ENCODE assay signal across 32 cellular contexts in the genomic region with DNA sequence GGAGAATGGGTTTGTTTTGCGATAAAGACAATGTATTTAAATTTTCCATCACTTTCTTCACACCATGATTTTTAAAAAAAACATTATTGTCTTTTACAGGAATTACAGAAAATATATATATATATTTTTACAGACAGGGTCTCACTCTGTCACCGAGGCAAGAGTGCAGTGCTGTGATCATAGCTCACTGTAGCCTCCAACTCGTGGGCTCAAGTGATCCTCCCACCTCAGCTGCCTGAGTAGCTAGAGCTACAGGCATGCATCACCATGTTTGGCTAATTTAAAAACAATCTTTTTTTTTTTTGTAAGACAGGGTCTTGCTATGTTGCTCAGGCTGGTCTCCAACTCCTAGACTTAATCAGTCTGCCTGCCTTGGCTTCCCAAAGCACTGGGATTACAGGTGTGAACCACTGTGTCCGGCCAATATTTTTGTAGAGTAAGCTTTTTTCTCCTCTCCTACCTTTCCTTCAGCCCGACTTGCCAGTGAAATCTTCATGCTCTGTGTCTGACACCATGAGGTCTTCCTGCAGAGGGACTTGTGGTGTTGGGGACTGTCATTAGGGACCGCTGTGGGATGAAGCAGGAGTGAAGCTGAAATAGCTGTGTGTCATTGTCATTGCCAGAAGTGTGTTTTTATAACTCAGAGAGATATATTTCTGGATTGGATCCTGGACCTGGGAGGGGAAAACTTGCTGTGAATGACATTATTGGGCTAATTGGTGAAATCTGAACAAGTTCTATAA. TPM values are rescaled to one million over a fixed set of nuclear protein-coding genes. Genes with fewer than 3 reads are reported as not detected.
DNase-seq lines count a peak whose midpoint lies in the region; ATAC-seq and TF ChIP-seq lines count a peak whose summit lies in the region.
"Had no signal": no experiment of that assay in that cellular context is flagged by ENCODE, and none has a peak within 500 bp of the region (broad histone marks: within the 10 kb centered on the region; RNA-seq: fewer than 3 reads in every experiment).

No MANE protein-coding gene starts in this region.

- H3K27me3 ChIP-seq in RWPE2 (ENCODE audit: insufficient read depth, poor library complexity, severe bottlenecking): no peaks in the 10 kb centered on the region
- no peaks in the 10 kb centered on the region for H3K27me3 ChIP-seq in right atrium auricular region
- H3K27me3 ChIP-seq: BLaER1 treated with 17β-estradiol and CSF1 and Interleukin-3, amounts not matched to agents 10 nM and 100 nM had no signal

- TF ChIP-seq CTCF in RWPE2 (IDR thresholded peaks at IDR 0.05; ENCODE audit: poor library complexity, severe bottlenecking) (no peak), right atrium auricular region (IDR thresholded peaks at IDR 0.05) (no peak)

- H3K9me3 ChIP-seq in RWPE2 (ENCODE audit: severe bottlenecking) (no peaks in the 10 kb centered on the region), right atrium auricular region (no peaks in the 10 kb centered on the region)
- H3K9me3 ChIP-seq: BLaER1 treated with 17β-estradiol and CSF1 and Interleukin-3, amounts not matched to agents 10 nM and 100 nM; HAP-1; left lung had no signal

- H3K4me1 ChIP-seq in RWPE2 (ENCODE audit: insufficient read depth, poor library complexity, severe bottlenecking) (peaks cover 58% of the 10 kb centered on the region), right atrium auricular region (peaks cover 0 to 13% of the 10 kb centered on the region in 2 donors)
- H3K4me1 ChIP-seq: BLaER1 treated with 17β-estradiol and CSF1 and Interleukin-3, amounts not matched to agents 10 nM and 100 nM; left lung had no signal

- H3K36me3 ChIP-seq in RWPE2 (ENCODE audit: low read depth) (peaks cover 89% of the 10 kb centered on the region), right atrium auricular region (peaks cover 8% of the 10 kb centered on the region)
- H3K36me3 ChIP-seq: BLaER1 treated with 17β-estradiol and CSF1 and Interleukin-3, amounts not matched to agents 10 nM and 100 nM; left lung; WERI-Rb-1 had no signal

- H3K27ac ChIP-seq in RWPE2 (ENCODE audit: poor library complexity, severe bottlenecking): peak overlapping the region; percentile 92
- peak overlapping the region; percentile 97 for H3K27ac ChIP-seq in epithelial cell of prostate
- H3K27ac ChIP-seq in right atrium auricular region: peak overlapping the region; percentile 19 to 48
- H3K27ac ChIP-seq in skin epidermis: peak overlapping the region in 14 of 21 experiments; percentile 25 to 83 (median 66)
- H3K27ac ChIP-seq: BLaER1 treated with 17β-estradiol and CSF1 and Interleukin-3, amounts not matched to agents 10 nM and 100 nM; left lung; WERI-Rb-1 had no signal

- DNase-seq in RWPE2 (ENCODE audit: low spot score) (no peak), epithelial cell of prostate (ENCODE audit: low read depth, low spot score) (no peak), right atrium auricular region (ENCODE audit: low spot score) (no peak), middle frontal gyrus (ENCODE audit: extremely low spot score, low spot score) (no peak)
- no peak for DNase-seq in stimulated activated CD4-positive, alpha-beta T cell treated with anti-CD3 and anti-CD28 coated beads, Interleukin-15, amount 100 ng/mL, for 24 hours
- no peak for DNase-seq in activated CD4-positive, alpha-beta T cell treated with anti-CD3 and anti-CD28 coated beads for 4 hours
- DNase-seq: activated CD4-positive, alpha-beta T cell treated with anti-CD3 and anti-CD28 coated beads, Interleukin-2, amount 10 ng/mL, durations not matched to agents 7 days and 5 days; activated naive CD4-positive, alpha-beta T cell; activated T-cell treated with anti-CD3 and anti-CD28 coated beads, Interleukin-2, amount 50 U/mL, for 72 hours; COR-L47; DMS79 treated with DMSO at 0.1 percent for 48 hours; effector CD8-positive, alpha-beta T cell; GF-D8; hippocampal formation; left lung; naive thymus-derived CD8-positive, alpha-beta T cell; NCI-H1436 treated with DMSO at 0.1 percent for 48 hours; occipital lobe; OCI-M1; retina; SHP77 treated with DMSO at 0.1 percent for 48 hours; stimulated activated CD4-positive, alpha-beta T cell treated with anti-CD3 and anti-CD28 coated beads, Interleukin-12 subunit alpha, Interleukin-12 subunit beta, amount 100 ng/mL, for 4 hours; stimulated activated CD4-positive, alpha-beta T cell treated with anti-CD3 and anti-CD28 coated beads, Interleukin-4, amount 100 ng/mL, for 24 hours; substantia nigra; SW 1271; T-helper 9 cell; WERI-Rb-1 had no signal

- H3K4me3 ChIP-seq in RWPE2 (ENCODE audit: severe bottlenecking) (no peak overlapping the region), right atrium auricular region (no peak overlapping the region), skin epidermis (peak overlapping the region in 1 of 7 experiments; percentile 3)
- H3K4me3 ChIP-seq: BLaER1 treated with 17β-estradiol and CSF1 and Interleukin-3, amounts not matched to agents 10 nM and 100 nM; HAP-1; left lung had no signal

- no peak for ATAC-seq in RWPE2 (ENCODE audit: low read depth)
- ATAC-seq in HG03378 (IDR thresholded peaks at IDR 0.05; ENCODE audit: unreplicated experiment): no peak
- ATAC-seq: activated T-cell treated with anti-CD3 and anti-CD28 coated beads, Interleukin-2, amount 50 U/mL, for 72 hours; left lung; naive thymus-derived CD8-positive, alpha-beta T cell; stimulated activated effector memory CD8-positive, alpha-beta T cell treated with anti-CD3 and anti-CD28 coated beads, Interleukin-12 subunit alpha, Interleukin-12 subunit beta, amount 100 ng/mL, for 72 hours had no signal

RNA-seq across cellular contexts. Expression of gene DSP, which starts 13.2 kb away (rescaled TPM):
- 100 to 1,000 TPM; 121 to 229 TPM for total RNA-seq in right atrium auricular region

RNA-seq across cellular contexts. Expression of gene SNRNP48, which starts 35.3 kb away (rescaled TPM):
- total RNA-seq in right atrium auricular region: 1 to 10 TPM; 9.3 to 9.6 TPM

Comparison
In these comparisons a context has a peak if more than half of its experiments do, and no peak if none do; other contexts are left out.
1. H3K27ac ChIP-seq: peak in every context shown above with its lines; median percentile 97 in epithelial cell of prostate; 92 in RWPE2; 66 in skin epidermis; 34 in right atrium auricular region.